8 cellular contexts compared by ENCODE assay signal in the genomic region with DNA sequence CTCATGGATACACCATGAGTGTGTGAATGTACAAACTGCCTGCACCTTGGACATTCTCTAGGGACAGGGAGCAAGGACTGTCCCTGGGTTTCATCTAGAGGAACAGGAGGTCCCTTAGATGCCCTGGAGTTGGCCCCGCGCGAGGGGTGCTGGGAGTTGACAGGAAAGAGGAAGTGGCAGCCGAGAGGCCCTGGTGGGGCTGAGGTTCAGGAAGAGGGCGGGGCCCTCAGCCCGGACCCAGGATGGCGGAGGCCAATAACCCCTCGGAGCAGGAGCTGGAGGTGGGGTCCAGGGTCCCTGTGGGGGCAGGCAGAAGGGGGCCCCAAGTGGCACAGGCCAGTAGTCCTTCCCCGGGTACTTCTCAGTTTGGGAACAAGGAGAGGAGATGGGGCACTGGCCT. TPM values are rescaled to one million over a fixed set of nuclear protein-coding genes. Genes with fewer than 3 reads are reported as not detected.
DNase-seq lines count a peak whose midpoint lies in the region; ATAC-seq and TF ChIP-seq lines count a peak whose summit lies in the region.

No MANE protein-coding gene starts in this region.

- H3K4me3 ChIP-seq in GM12875 (ENCODE audit: low read depth, low read length), result peak overlapping the region; percentile 73
- peak overlapping the region; percentile 42 for H3K4me3 ChIP-seq in SU-DHL-6 (ENCODE audit: insufficient read depth, low read length, poor library complexity, severe bottlenecking)

- no peaks in the 10 kb centered on the region for H3K9me2 ChIP-seq in SU-DHL-6 (replicated peaks; ENCODE audit: insufficient read depth, low read length)

- peak overlapping the region; percentile 59 for H3K27ac ChIP-seq in SU-DHL-6 (ENCODE audit: low read depth, low read length)

- DNase-seq in activated naive CD4-positive, alpha-beta T cell treated with anti-CD3 and anti-CD28 coated beads, Interleukin-2, amount 50 U/mL, for 72 hours (ENCODE audit: low spot score in 2 of 2), result peak; percentile 78 to 79
- DNase-seq in lung microvascular endothelial cell (ENCODE audit: low read depth in 2 of 2), result peak; percentile 34 to 44
- peak; percentile 64 for DNase-seq in stimulated activated CD8-positive, alpha-beta memory T cell treated with anti-CD3 and anti-CD28 coated beads, Interleukin-7, amount 100 ng/mL, for 24 hours (ENCODE audit: low read depth)
- DNase-seq in SHP77 treated with DMSO at 0.1 percent for 48 hours (lab: John Stamatoyannopoulos, UW), result no peak
- DNase-seq in cerebellar cortex (ENCODE audit: low spot score), result no peak

- no peaks in the 10 kb centered on the region for H3K9me3 Mint-ChIP-seq in activated naive CD4-positive, alpha-beta T cell treated with anti-CD3 and anti-CD28 coated beads, Interleukin-2, amount 50 U/mL, for 72 hours

- H2AFZ ChIP-seq in SU-DHL-6 (ENCODE audit: low read depth, low read length, severe bottlenecking), result peak overlapping the region; percentile 77

- peaks cover 12% of the 10 kb centered on the region; the same call in 1 of the 2 replicates for H3K36me3 ChIP-seq in SU-DHL-6 (ENCODE audit: low read length)

- H4K20me1 ChIP-seq in SU-DHL-6 (ENCODE audit: low read depth, low read length), result no peaks in the 10 kb centered on the region

- peaks cover 54% of the 10 kb centered on the region for H3K79me2 ChIP-seq in SU-DHL-6 (ENCODE audit: insufficient read depth, low read length)

- no peaks in the 10 kb centered on the region for H3K9me3 ChIP-seq in SU-DHL-6 (ENCODE audit: insufficient read depth, low read length)

- H3F3A ChIP-seq in SU-DHL-6 (ENCODE audit: insufficient read depth), result 0 out of 2 replicates have a peak, but pooled peaks cover 5% of the 10 kb centered on the region

- ATAC-seq in HG02763 (IDR thresholded peaks at IDR 0.05; ENCODE audit: unreplicated experiment), result peak; percentile 67
- peak; percentile 95 to 98 for ATAC-seq in activated naive CD4-positive, alpha-beta T cell treated with anti-CD3 and anti-CD28 coated beads, Interleukin-2, amount 50 U/mL, for 72 hours

- H3K27me3 ChIP-seq in SU-DHL-6 (ENCODE audit: low read length), result no peaks in the 10 kb centered on the region

- peak overlapping the region; percentile 93 to 97 for H3K27ac Mint-ChIP-seq in activated naive CD4-positive, alpha-beta T cell treated with anti-CD3 and anti-CD28 coated beads, Interleukin-2, amount 50 U/mL, for 72 hours

- H3K4me2 ChIP-seq in SU-DHL-6 (ENCODE audit: low read depth, low read length, poor library complexity, severe bottlenecking), result peak overlapping the region; percentile 64

- peak overlapping the region; percentile 54 for H3K9ac ChIP-seq in SU-DHL-6 (ENCODE audit: low read length)

- H3K36me3 Mint-ChIP-seq in activated naive CD4-positive, alpha-beta T cell treated with anti-CD3 and anti-CD28 coated beads, Interleukin-2, amount 50 U/mL, for 72 hours, result peaks cover 18 to 21% of the 10 kb centered on the region in 2 donors

- TF ChIP-seq CTCF in GM12875 (IDR thresholded peaks at IDR 0.05; ENCODE audit: borderline replicate concordance, insufficient read depth, low read depth, low read length) (no peak), SU-DHL-6 (IDR thresholded peaks at IDR 0.05; ENCODE audit: insufficient read depth, low read length, poor library complexity, severe bottlenecking) (no peak)

RNA-seq across cellular contexts. Expression of a gene that starts 6.9 kb away (rescaled TPM):
- total RNA-seq in activated naive CD4-positive, alpha-beta T cell treated with anti-CD3 and anti-CD28 coated beads, Interleukin-2, amount 50 U/mL, for 72 hours, result 100 to 1,000 TPM; 105 to 192 TPM
- total RNA-seq in lung microvascular endothelial cell, result 190 and 250 TPM in 2 replicates

RNA-seq across cellular contexts. Expression of a gene that starts 20.9 kb away (rescaled TPM):
- total RNA-seq in activated naive CD4-positive, alpha-beta T cell treated with anti-CD3 and anti-CD28 coated beads, Interleukin-2, amount 50 U/mL, for 72 hours, result 100 to 1,000 TPM; 208 to 217 TPM
- total RNA-seq in lung microvascular endothelial cell, result 52.5 and 64.1 TPM in 2 replicates

RNA-seq across cellular contexts. Expression of a gene that starts 35.1 kb away (rescaled TPM):
- under 1 TPM; 0.20 to 0.97 TPM for total RNA-seq in activated naive CD4-positive, alpha-beta T cell treated with anti-CD3 and anti-CD28 coated beads, Interleukin-2, amount 50 U/mL, for 72 hours
- under 0.01 and 0.20 TPM in 2 replicates for total RNA-seq in lung microvascular endothelial cell

RNA-seq across cellular contexts. Expression of a gene that starts 55.9 kb away (rescaled TPM):
- total RNA-seq in activated naive CD4-positive, alpha-beta T cell treated with anti-CD3 and anti-CD28 coated beads, Interleukin-2, amount 50 U/mL, for 72 hours, result 10 to 100 TPM; 24.8 to 33.3 TPM
- 91.1 and 123 TPM in 2 replicates for total RNA-seq in lung microvascular endothelial cell

RNA-seq across cellular contexts. Expression of a gene that starts 58.8 kb away (rescaled TPM):
- total RNA-seq in activated naive CD4-positive, alpha-beta T cell treated with anti-CD3 and anti-CD28 coated beads, Interleukin-2, amount 50 U/mL, for 72 hours, result 100 to 1,000 TPM; 222 to 256 TPM
- total RNA-seq in lung microvascular endothelial cell, result 4.8 and 10.9 TPM in 2 replicates

Comparison
In these comparisons a context has a peak if more than half of its experiments do, and no peak if none do; other contexts are left out.
1. DNase-seq: peak in activated naive CD4-positive, alpha-beta T cell treated with anti-CD3 and anti-CD28 coated beads, Interleukin-2, amount 50 U/mL, for 72 hours (2 of 2), lung microvascular endothelial cell (2 of 2) and stimulated activated CD8-positive, alpha-beta memory T cell treated with anti-CD3 and anti-CD28 coated beads, Interleukin-7, amount 100 ng/mL, for 24 hours (single experiment); none in SHP77 treated with DMSO at 0.1 percent for 48 hours (single experiment) and cerebellar cortex (single experiment).